Comparison of ENCODE assay signal across 31 cellular contexts in the genomic region with DNA sequence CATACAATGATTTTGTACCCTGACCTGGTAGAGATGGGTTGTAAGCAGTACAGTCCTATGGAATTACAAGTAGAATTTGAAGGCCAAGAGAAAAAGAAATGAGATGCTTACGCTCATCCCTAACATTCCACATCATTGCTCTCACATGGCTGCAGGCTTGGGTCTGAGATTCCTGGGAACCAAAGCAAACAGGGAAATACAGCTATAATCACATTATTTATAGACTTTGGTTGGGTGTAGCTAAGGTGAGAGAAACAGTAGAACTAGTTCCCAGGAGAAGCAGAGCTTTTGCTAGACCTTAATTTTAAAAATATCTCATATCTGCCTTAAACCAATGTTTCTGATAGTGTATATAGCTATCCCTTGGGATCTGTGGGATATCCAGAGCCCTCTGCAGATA.
"Had no signal": no experiment of that assay in that cellular context is flagged by ENCODE, and none has a peak within 500 bp of the region (broad histone marks: within the 10 kb centered on the region; RNA-seq: fewer than 3 reads in every experiment).

No MANE protein-coding gene starts in this region.

- H3K27me3 Mint-ChIP-seq: activated B cell treated with CpG ODN at 0.5 μM for 24 hours; activated CD4-positive, alpha-beta memory T cell treated with anti-CD3 and anti-CD28 coated beads for 36 hours; activated CD4-positive, alpha-beta T cell treated with anti-CD3 and anti-CD28 coated beads, Interleukin-2, amount 10 ng/mL, durations not matched to agents 24 days and 14 days; activated CD8-positive, alpha-beta memory T cell treated with anti-CD3 and anti-CD28 coated beads, Interleukin-2, amount 10 ng/mL, durations not matched to agents 7 days and 5 days; activated naive CD4-positive, alpha-beta T cell treated with anti-CD3 and anti-CD28 coated beads, Interleukin-2, amount 10 ng/mL, durations not matched to agents 7 days and 5 days; activated naive CD4-positive, alpha-beta T cell treated with anti-CD3 and anti-CD28 coated beads, Interleukin-2, amount 50 U/mL, for 24 hours; activated naive CD8-positive, alpha-beta T cell; activated naive CD8-positive, alpha-beta T cell treated with anti-CD3 and anti-CD28 coated beads, Interleukin-2, amount 10 ng/mL, durations not matched to agents 7 days and 5 days; activated naive CD8-positive, alpha-beta T cell treated with anti-CD3 and anti-CD28 coated beads, Interleukin-2, amount 50 U/mL, for 24 hours; activated T-cell treated with anti-CD3 and anti-CD28 coated beads, Interleukin-2, amount 50 U/mL, for 24 hours; T-cell; T-helper 17 cell had no signal

- H3K27me3 ChIP-seq: ascending aorta, cardiac muscle cell had no signal

- H3K36me3 ChIP-seq: ascending aorta, cardiac muscle cell had no signal

- H3K4me3 Mint-ChIP-seq: activated B cell treated with CpG ODN at 0.5 μM for 24 hours; activated CD4-positive, alpha-beta memory T cell treated with anti-CD3 and anti-CD28 coated beads for 36 hours; activated CD4-positive, alpha-beta T cell treated with anti-CD3 and anti-CD28 coated beads, Interleukin-2, amount 10 ng/mL, durations not matched to agents 24 days and 14 days; activated CD8-positive, alpha-beta memory T cell treated with anti-CD3 and anti-CD28 coated beads, Interleukin-2, amount 10 ng/mL, durations not matched to agents 7 days and 5 days; activated CD8-positive, alpha-beta T cell treated with anti-CD3 and anti-CD28 coated beads, Interleukin-2, amount 10 ng/mL, durations not matched to agents 7 days and 5 days; activated naive CD4-positive, alpha-beta T cell treated with anti-CD3 and anti-CD28 coated beads, Interleukin-2, amount 10 ng/mL, durations not matched to agents 7 days and 5 days; activated naive CD4-positive, alpha-beta T cell treated with anti-CD3 and anti-CD28 coated beads, Interleukin-2, amount 50 U/mL, for 24 hours; activated naive CD8-positive, alpha-beta T cell; activated naive CD8-positive, alpha-beta T cell treated with anti-CD3 and anti-CD28 coated beads, Interleukin-2, amount 10 ng/mL, durations not matched to agents 7 days and 5 days; activated naive CD8-positive, alpha-beta T cell treated with anti-CD3 and anti-CD28 coated beads, Interleukin-2, amount 50 U/mL, for 24 hours; activated T-cell treated with anti-CD3 and anti-CD28 coated beads, Interleukin-2, amount 50 U/mL, for 24 hours; brain; T-cell; T-helper 17 cell had no signal

- H3K4me3 ChIP-seq: ascending aorta, cardiac muscle cell had no signal

- DNase-seq: activated B cell treated with CpG ODN at 0.5 μM for 24 hours; activated CD4-positive, alpha-beta memory T cell treated with anti-CD3 and anti-CD28 coated beads for 36 hours; activated CD4-positive, alpha-beta T cell treated with anti-CD3 and anti-CD28 coated beads for 4 hours; activated CD4-positive, alpha-beta T cell treated with anti-CD3 and anti-CD28 coated beads, Interleukin-2, amount 10 ng/mL, durations not matched to agents 24 days and 14 days; activated CD4-positive, alpha-beta T cell treated with anti-CD3 and anti-CD28 coated beads, Interleukin-2, amount 50 U/mL, for 1 hour; activated CD4-positive, alpha-beta T cell treated with anti-CD3 and anti-CD28 coated beads, Interleukin-2, amount 50 U/mL, for 4 hours; activated CD4-positive, CD25-positive, alpha-beta regulatory T cell treated with anti-CD3 and anti-CD28 coated beads, Interleukin-2, amount 50 U/mL, for 72 hours; activated CD8-positive, alpha-beta memory T cell treated with anti-CD3 and anti-CD28 coated beads for 24 hours; activated CD8-positive, alpha-beta memory T cell treated with anti-CD3 and anti-CD28 coated beads, Interleukin-2, amount 10 ng/mL, durations not matched to agents 7 days and 5 days; activated CD8-positive, alpha-beta memory T cell treated with anti-CD3 and anti-CD28 coated beads, Interleukin-2, amount 50 U/mL, for 48 hours; activated CD8-positive, alpha-beta T cell treated with anti-CD3 and anti-CD28 coated beads, Interleukin-2, amount 10 ng/mL, durations not matched to agents 7 days and 5 days; activated effector memory CD4-positive, alpha-beta T cell treated with Interleukin-2 at 50 U/mL for 16 hours; activated gamma-delta T cell; activated naive CD4-positive, alpha-beta T cell treated with anti-CD3 and anti-CD28 coated beads, Interleukin-2, amount 10 ng/mL, durations not matched to agents 7 days and 5 days; activated naive CD4-positive, alpha-beta T cell treated with Interleukin-2 at 50 U/mL for 16 hours; activated naive CD8-positive, alpha-beta T cell treated with anti-CD3 and anti-CD28 coated beads, Interleukin-2, amount 10 ng/mL, durations not matched to agents 7 days and 5 days; activated naive CD8-positive, alpha-beta T cell treated with anti-CD3 and anti-CD28 coated beads, Interleukin-2, amount 50 U/mL, for 24 hours; activated T-cell treated with anti-CD3 and anti-CD28 coated beads, Interleukin-2, amount 50 U/mL, for 24 hours; activated T-cell treated with anti-CD3 and anti-CD28 coated beads, Interleukin-2, amount 50 U/mL, for 48 hours; amygdala; anterior cingulate cortex; caudate nucleus; T-cell; T-helper 17 cell had no signal

- H3K4me1 Mint-ChIP-seq: activated B cell treated with CpG ODN at 0.5 μM for 24 hours had no signal

- H3K27ac Mint-ChIP-seq: activated B cell treated with CpG ODN at 0.5 μM for 24 hours; activated CD4-positive, alpha-beta memory T cell treated with anti-CD3 and anti-CD28 coated beads for 36 hours; activated CD4-positive, alpha-beta T cell treated with anti-CD3 and anti-CD28 coated beads, Interleukin-2, amount 10 ng/mL, durations not matched to agents 24 days and 14 days; activated CD8-positive, alpha-beta memory T cell treated with anti-CD3 and anti-CD28 coated beads, Interleukin-2, amount 10 ng/mL, durations not matched to agents 7 days and 5 days; activated CD8-positive, alpha-beta T cell treated with anti-CD3 and anti-CD28 coated beads, Interleukin-2, amount 10 ng/mL, durations not matched to agents 7 days and 5 days; activated naive CD4-positive, alpha-beta T cell treated with anti-CD3 and anti-CD28 coated beads, Interleukin-2, amount 10 ng/mL, durations not matched to agents 7 days and 5 days; activated naive CD4-positive, alpha-beta T cell treated with anti-CD3 and anti-CD28 coated beads, Interleukin-2, amount 50 U/mL, for 24 hours; activated naive CD8-positive, alpha-beta T cell treated with anti-CD3 and anti-CD28 coated beads, Interleukin-2, amount 10 ng/mL, durations not matched to agents 7 days and 5 days; activated naive CD8-positive, alpha-beta T cell treated with anti-CD3 and anti-CD28 coated beads, Interleukin-2, amount 50 U/mL, for 24 hours; activated T-cell treated with anti-CD3 and anti-CD28 coated beads, Interleukin-2, amount 50 U/mL, for 24 hours; activated T-helper 2 cell treated with anti-CD3 and anti-CD28 coated beads, Interferon-gamma antibody, Interleukin-2, Interleukin-4, amounts not matched to agents 10 μg/mL and 5 μg/mL and 100 μg/mL, durations not matched to agents 14 hours and 24 hours and 36 hours; brain; T-cell; T-helper 17 cell had no signal

- H3K27ac ChIP-seq: ascending aorta, cardiac muscle cell, VCaP had no signal

- ATAC-seq: activated CD8-positive, alpha-beta memory T cell treated with anti-CD3 and anti-CD28 coated beads, Interleukin-2, amount 10 ng/mL, durations not matched to agents 7 days and 5 days; activated CD8-positive, alpha-beta T cell treated with anti-CD3 and anti-CD28 coated beads, Interleukin-2, amount 10 ng/mL, durations not matched to agents 7 days and 5 days; activated naive CD8-positive, alpha-beta T cell treated with anti-CD3 and anti-CD28 coated beads, Interleukin-2, amount 50 U/mL, for 24 hours; T-cell; T-helper 17 cell had no signal

- H3K4me1 ChIP-seq: ascending aorta had no signal
